ENCODE assay signal across 14 cellular contexts in genomic region chr16:28572659-28573510, GRCh38. TPM values are rescaled to one million over a fixed set of nuclear protein-coding genes. Genes with fewer than 3 reads are reported as not detected.
A peak's percentile ranks its signal among the peaks of the same experiment; 100 is the strongest.
DNase-seq lines count a peak whose midpoint lies in the region; ATAC-seq and TF ChIP-seq lines count a peak whose summit lies in the region.
"Had no signal": no experiment of that assay in that cellular context is flagged by ENCODE, and none has a peak within 500 bp of the region (broad histone marks: within the 10 kb centered on the region; RNA-seq: fewer than 3 reads in every experiment).

No MANE protein-coding gene starts in this region.

- no peaks in the 10 kb centered on the region for H3K9me3 ChIP-seq in naive thymus-derived CD4-positive, alpha-beta T cell (ENCODE audit: control insufficient read depth in 2 of 3, low read length in 3 of 3)
- no peaks in the 10 kb centered on the region for H3K9me3 ChIP-seq in upper lobe of right lung

- peak; percentile 92 for ATAC-seq in Right ventricle myocardium inferior
- ATAC-seq in naive thymus-derived CD4-positive, alpha-beta T cell, result no peak
- ATAC-seq in upper lobe of right lung, result peak; percentile 60
- ATAC-seq in HG02884 (IDR thresholded peaks at IDR 0.05; ENCODE audit: unreplicated experiment), result no peak
- no peak for ATAC-seq in GM18873 (IDR thresholded peaks at IDR 0.05; ENCODE audit: low FRiP score, unreplicated experiment)
- ATAC-seq: A549, left colon had no signal

- no peak for DNase-seq in activated naive CD4-positive, alpha-beta T cell treated with anti-CD3 and anti-CD28 coated beads, Interleukin-2, amount 10 ng/mL, durations not matched to agents 7 days and 5 days
- no peak for DNase-seq in activated naive CD4-positive, alpha-beta T cell treated with anti-CD3 and anti-CD28 coated beads for 36 hours
- peak; percentile 71 for DNase-seq in Right ventricle myocardium inferior (ENCODE audit: missing footprints)
- DNase-seq in naive thymus-derived CD4-positive, alpha-beta T cell, result no peak
- no peak for DNase-seq in upper lobe of right lung
- DNase-seq in NCI-H1092 (lab: John Stamatoyannopoulos, UW), result no peak
- DNase-seq: activated CD4-positive, alpha-beta T cell treated with anti-CD3 and anti-CD28 coated beads for 1 hour; GDM1; left colon had no signal

- no peaks in the 10 kb centered on the region for H3K9me3 Mint-ChIP-seq in activated naive CD4-positive, alpha-beta T cell treated with anti-CD3 and anti-CD28 coated beads, Interleukin-2, amount 10 ng/mL, durations not matched to agents 7 days and 5 days
- H3K9me3 Mint-ChIP-seq in activated naive CD4-positive, alpha-beta T cell treated with anti-CD3 and anti-CD28 coated beads for 36 hours, result no peaks in the 10 kb centered on the region
- H3K9me3 Mint-ChIP-seq in naive thymus-derived CD4-positive, alpha-beta T cell, result peaks cover 0 to 1% (median 0%) of the 10 kb centered on the region in 11 donors

- H3K27me3 Mint-ChIP-seq in activated naive CD4-positive, alpha-beta T cell treated with anti-CD3 and anti-CD28 coated beads, Interleukin-2, amount 10 ng/mL, durations not matched to agents 7 days and 5 days, result no peaks in the 10 kb centered on the region
- H3K27me3 Mint-ChIP-seq in activated naive CD4-positive, alpha-beta T cell treated with anti-CD3 and anti-CD28 coated beads for 36 hours (ENCODE audit: low read depth), result no peaks in the 10 kb centered on the region
- no peaks in the 10 kb centered on the region for H3K27me3 Mint-ChIP-seq in naive thymus-derived CD4-positive, alpha-beta T cell

- POLR2A ChIA-PET in naive thymus-derived CD4-positive, alpha-beta T cell (lab: Charles Lee), result no interaction called here

- intact Hi-C loops in activated naive CD4-positive, alpha-beta T cell treated with anti-CD3 and anti-CD28 coated beads for 36 hours (cut with micrococcal nuclease), result no loop called here
- intact Hi-C loops in Right ventricle myocardium inferior (cut with DNase I), result no loop called here
- intact Hi-C loops in naive thymus-derived CD4-positive, alpha-beta T cell (cut with micrococcal nuclease), result no loop called here
- intact Hi-C loops in upper lobe of right lung (cut with DNase I), result no loop called here

- CTCF ChIA-PET in activated naive CD4-positive, alpha-beta T cell treated with anti-CD3 and anti-CD28 coated beads, Interleukin-2, amount 10 ng/mL, durations not matched to agents 7 days and 5 days (lab: Charles Lee), result no interaction called here
- CTCF ChIA-PET in activated naive CD4-positive, alpha-beta T cell treated with anti-CD3 and anti-CD28 coated beads for 36 hours (lab: Charles Lee), result no interaction called here
- CTCF ChIA-PET in naive thymus-derived CD4-positive, alpha-beta T cell (lab: Charles Lee), result no interaction called here

- peaks cover 5% of the 10 kb centered on the region for H3K36me3 Mint-ChIP-seq in activated naive CD4-positive, alpha-beta T cell treated with anti-CD3 and anti-CD28 coated beads, Interleukin-2, amount 10 ng/mL, durations not matched to agents 7 days and 5 days
- peaks cover 1% of the 10 kb centered on the region for H3K36me3 Mint-ChIP-seq in activated naive CD4-positive, alpha-beta T cell treated with anti-CD3 and anti-CD28 coated beads for 36 hours (ENCODE audit: low read depth)
- peaks cover 0 to 27% (median 6%) of the 10 kb centered on the region in 5 donors for H3K36me3 Mint-ChIP-seq in naive thymus-derived CD4-positive, alpha-beta T cell

- H3K4me3 ChIP-seq in naive thymus-derived CD4-positive, alpha-beta T cell (ENCODE audit: low read length), result no peak overlapping the region
- no peak overlapping the region for H3K4me3 ChIP-seq in upper lobe of right lung
- H3K4me3 ChIP-seq: A549 had no signal

- H3K36me3 ChIP-seq in naive thymus-derived CD4-positive, alpha-beta T cell (ENCODE audit: control insufficient read depth in 2 of 3, insufficient read depth in 3 of 3, low read length in 3 of 3), result peaks cover 0 to 11% (median 4%) of the 10 kb centered on the region in 3 experiments
- no peaks in the 10 kb centered on the region for H3K36me3 ChIP-seq in upper lobe of right lung

- no peaks in the 10 kb centered on the region for H3K27me3 ChIP-seq in naive thymus-derived CD4-positive, alpha-beta T cell (ENCODE audit: control insufficient read depth in 2 of 2, insufficient read depth in 2 of 2, low read length in 2 of 2)
- no peaks in the 10 kb centered on the region for H3K27me3 ChIP-seq in upper lobe of right lung

- H3K27ac Mint-ChIP-seq in activated naive CD4-positive, alpha-beta T cell treated with anti-CD3 and anti-CD28 coated beads, Interleukin-2, amount 10 ng/mL, durations not matched to agents 7 days and 5 days, result peak overlapping the region; percentile 51
- H3K27ac Mint-ChIP-seq in activated naive CD4-positive, alpha-beta T cell treated with anti-CD3 and anti-CD28 coated beads for 36 hours, result no peak overlapping the region
- H3K27ac Mint-ChIP-seq in naive thymus-derived CD4-positive, alpha-beta T cell, result peak overlapping the region in 8 of 9 donors; percentile 9 to 89 (median 48)

- H3K4me3 Mint-ChIP-seq in activated naive CD4-positive, alpha-beta T cell treated with anti-CD3 and anti-CD28 coated beads, Interleukin-2, amount 10 ng/mL, durations not matched to agents 7 days and 5 days, result no peak overlapping the region
- H3K4me3 Mint-ChIP-seq in activated naive CD4-positive, alpha-beta T cell treated with anti-CD3 and anti-CD28 coated beads for 36 hours, result no peak overlapping the region
- peak overlapping the region in 1 of 10 donors; percentile 6 for H3K4me3 Mint-ChIP-seq in naive thymus-derived CD4-positive, alpha-beta T cell

- H3K4me1 Mint-ChIP-seq in activated naive CD4-positive, alpha-beta T cell treated with anti-CD3 and anti-CD28 coated beads, Interleukin-2, amount 10 ng/mL, durations not matched to agents 7 days and 5 days, result peaks cover 2% of the 10 kb centered on the region
- peaks cover 8% of the 10 kb centered on the region for H3K4me1 Mint-ChIP-seq in activated naive CD4-positive, alpha-beta T cell treated with anti-CD3 and anti-CD28 coated beads for 36 hours (ENCODE audit: low read depth)
- H3K4me1 Mint-ChIP-seq in naive thymus-derived CD4-positive, alpha-beta T cell, result peaks cover 7 to 67% (median 46%) of the 10 kb centered on the region in 7 donors

- H3K4me1 ChIP-seq in naive thymus-derived CD4-positive, alpha-beta T cell (ENCODE audit: control insufficient read depth in 2 of 2, insufficient read depth in 2 of 2, low read length in 2 of 2), result no peaks in the 10 kb centered on the region
- peaks cover 27% of the 10 kb centered on the region for H3K4me1 ChIP-seq in upper lobe of right lung
- H3K4me1 ChIP-seq: A549 had no signal

- TF ChIP-seq CTCF in upper lobe of right lung (IDR thresholded peaks at IDR 0.05), result no peak

- H3K27ac ChIP-seq in naive thymus-derived CD4-positive, alpha-beta T cell (ENCODE audit: low read depth, low read length), result no peak overlapping the region
- peak overlapping the region; percentile 8 for H3K27ac ChIP-seq in upper lobe of right lung
- H3K27ac ChIP-seq: A549 had no signal

RNA-seq across cellular contexts. Expression of gene SGF29, which starts 19.2 kb away (rescaled TPM):
- total RNA-seq in activated naive CD4-positive, alpha-beta T cell treated with anti-CD3 and anti-CD28 coated beads for 36 hours, result 10 to 100 TPM; 15.9 TPM
- total RNA-seq in Right ventricle myocardium inferior (20.2 TPM), upper lobe of right lung (33.5 TPM)
- 10 to 100 TPM; 41.5 to 80.5 (median 55.0) TPM for total RNA-seq in naive thymus-derived CD4-positive, alpha-beta T cell
- polyA plus RNA-seq in naive thymus-derived CD4-positive, alpha-beta T cell, result 10 to 100 TPM; 68.2 to 85.6 TPM

RNA-seq across cellular contexts. Expression of gene SULT1A2, which starts 24.0 kb away (rescaled TPM):
- total RNA-seq in activated naive CD4-positive, alpha-beta T cell treated with anti-CD3 and anti-CD28 coated beads for 36 hours, result under 1 TPM; 0.29 to 0.40 TPM
- total RNA-seq in Right ventricle myocardium inferior, result 1.8 TPM
- under 1 TPM; 0.21 to 0.73 (median 0.56) TPM for total RNA-seq in naive thymus-derived CD4-positive, alpha-beta T cell
- under 1 TPM in 1 of 2 donors, not detected in 1; 0.38 TPM for polyA plus RNA-seq in naive thymus-derived CD4-positive, alpha-beta T cell
- 13.0 TPM for total RNA-seq in upper lobe of right lung
- total RNA-seq: RPMI7951 had no signal

RNA-seq across cellular contexts. Expression of gene NUPR1, which starts 34.1 kb away (rescaled TPM):
- not detected for total RNA-seq in activated naive CD4-positive, alpha-beta T cell treated with anti-CD3 and anti-CD28 coated beads for 36 hours
- total RNA-seq in Right ventricle myocardium inferior (49.6 TPM), upper lobe of right lung (291 TPM)
- under 1 TPM in 2 of 5 experiments, not detected in 3; 0.05 to 0.11 TPM for total RNA-seq in naive thymus-derived CD4-positive, alpha-beta T cell
- not detected for polyA plus RNA-seq in naive thymus-derived CD4-positive, alpha-beta T cell
- total RNA-seq: epithelial cell of proximal tubule had no signal

RNA-seq across cellular contexts. Expression of gene SULT1A1, which starts 37.0 kb away (rescaled TPM):
- total RNA-seq in activated naive CD4-positive, alpha-beta T cell treated with anti-CD3 and anti-CD28 coated beads for 36 hours, result 10 to 100 TPM in 1 of 2 experiments, 1 to 10 TPM in 1; 9.7 to 10.8 TPM
- 14.8 TPM for total RNA-seq in Right ventricle myocardium inferior
- total RNA-seq in naive thymus-derived CD4-positive, alpha-beta T cell, result 10 to 100 TPM in 4 of 5 experiments, 1 to 10 TPM in 1; 9.2 to 70.8 (median 19.6) TPM
- polyA plus RNA-seq in naive thymus-derived CD4-positive, alpha-beta T cell, result 10 to 100 TPM in 1 of 2 donors, 1 to 10 TPM in 1; 9.4 to 10.5 TPM
- total RNA-seq in upper lobe of right lung, result 55.4 TPM
- total RNA-seq: RPMI7951 had no signal

Comparison
In these comparisons a context has a peak if more than half of its experiments do, and no peak if none do; other contexts are left out.
1. ATAC-seq: peak in Right ventricle myocardium inferior (single experiment) and upper lobe of right lung (single experiment); none in naive thymus-derived CD4-positive, alpha-beta T cell (single experiment), HG02884 (single experiment) and GM18873 (single experiment).
2. RNA of gene NUPR1, which starts 34.1 kb away (total RNA-seq): 291 TPM in upper lobe of right lung (single experiment) and 49.6 TPM in Right ventricle myocardium inferior (single experiment); 0.05 to 0.11 TPM in naive thymus-derived CD4-positive, alpha-beta T cell and not detected in activated naive CD4-positive, alpha-beta T cell treated with anti-CD3 and anti-CD28 coated beads for 36 hours; every median in the first group is over 10 times any median in the second.